In the genomic region with DNA sequence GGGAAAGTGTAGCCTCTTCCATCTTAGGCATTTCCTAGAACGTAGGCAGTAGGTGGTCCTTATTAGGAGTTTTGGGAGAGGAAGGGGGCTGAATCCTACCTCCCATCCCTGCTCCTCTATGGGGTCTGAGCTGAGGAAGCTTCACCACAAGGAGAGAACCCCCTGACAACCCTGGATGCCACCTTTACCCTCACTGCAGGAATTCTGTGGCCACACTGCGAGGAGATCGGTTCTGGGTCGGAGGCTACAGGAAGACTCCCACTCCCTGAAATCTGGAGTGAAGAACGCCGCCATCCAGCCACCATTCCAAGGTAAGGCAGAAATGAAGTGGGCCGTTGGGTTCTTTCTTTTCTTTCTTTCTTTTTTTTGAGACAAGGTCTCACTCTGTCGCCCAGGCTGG, we compare ENCODE assay signal across 9 cellular contexts. TPM values are rescaled to one million over a fixed set of nuclear protein-coding genes. Genes with fewer than 3 reads are reported as not detected.
DNase-seq lines count a peak whose midpoint lies in the region; ATAC-seq and TF ChIP-seq lines count a peak whose summit lies in the region.
"Had no signal": no experiment of that assay in that cellular context is flagged by ENCODE, and none has a peak within 500 bp of the region (broad histone marks: within the 10 kb centered on the region; RNA-seq: fewer than 3 reads in every experiment).

No MANE protein-coding gene starts in this region.

- no peaks in the 10 kb centered on the region for H3K9me3 Mint-ChIP-seq in T-helper 2 cell treated with Interferon-gamma antibody and Interleukin-4, amounts not matched to agents 5 μg/mL and 100 μg/mL, for 36 hours
- peaks cover 0 to 2% (median 0%) of the 10 kb centered on the region in 11 donors for H3K9me3 Mint-ChIP-seq in naive thymus-derived CD4-positive, alpha-beta T cell

- TF ChIP-seq CTCF in GM12864 (IDR thresholded peaks at IDR 0.05; ENCODE audit: low read depth, low read length, missing control alignments): no peak

- peaks cover 0 to 30% (median 19%) of the 10 kb centered on the region in 3 experiments for H3K36me3 ChIP-seq in naive thymus-derived CD4-positive, alpha-beta T cell (ENCODE audit: control insufficient read depth in 2 of 3, insufficient read depth in 3 of 3, low read length in 3 of 3)

- H3K4me3 ChIP-seq in GM12864 (ENCODE audit: low read depth, low read length): peak overlapping the region; percentile 86
- H3K4me3 ChIP-seq in naive thymus-derived CD4-positive, alpha-beta T cell (ENCODE audit: low read length): no peak overlapping the region

- H3K36me3 Mint-ChIP-seq in T-helper 2 cell treated with Interferon-gamma antibody and Interleukin-4, amounts not matched to agents 5 μg/mL and 100 μg/mL, for 36 hours (ENCODE audit: low read depth): peaks cover 45% of the 10 kb centered on the region
- peaks cover 12 to 54% (median 28%) of the 10 kb centered on the region in 5 donors for H3K36me3 Mint-ChIP-seq in naive thymus-derived CD4-positive, alpha-beta T cell

- peak overlapping the region; percentile 96 for H3K4me3 Mint-ChIP-seq in T-helper 2 cell treated with Interferon-gamma antibody and Interleukin-4, amounts not matched to agents 5 μg/mL and 100 μg/mL, for 36 hours
- H3K4me3 Mint-ChIP-seq in naive thymus-derived CD4-positive, alpha-beta T cell: peak overlapping the region; percentile 94 to 98 (median 97)

- H3K27me3 Mint-ChIP-seq in T-helper 2 cell treated with Interferon-gamma antibody and Interleukin-4, amounts not matched to agents 5 μg/mL and 100 μg/mL, for 36 hours (ENCODE audit: low read depth): no peaks in the 10 kb centered on the region
- H3K27me3 Mint-ChIP-seq in naive thymus-derived CD4-positive, alpha-beta T cell: no peaks in the 10 kb centered on the region

- CTCF ChIA-PET in naive thymus-derived CD4-positive, alpha-beta T cell (lab: Charles Lee): interaction anchor here (1.1 kb wide), 1 partner anchor 144 kb away, joined by 4 read pairs; no protein-coding TSS in a partner anchor

- peak overlapping the region; percentile 82 for H3K27ac Mint-ChIP-seq in T-helper 2 cell treated with Interferon-gamma antibody and Interleukin-4, amounts not matched to agents 5 μg/mL and 100 μg/mL, for 36 hours
- H3K27ac Mint-ChIP-seq in naive thymus-derived CD4-positive, alpha-beta T cell: peak overlapping the region; percentile 79 to 100 (median 97)

- peak overlapping the region; percentile 92 for H3K27ac ChIP-seq in naive thymus-derived CD4-positive, alpha-beta T cell (ENCODE audit: low read depth, low read length)

- POLR2A ChIA-PET in naive thymus-derived CD4-positive, alpha-beta T cell (lab: Charles Lee): interaction anchor here (1.0 to 5.2 kb wide), 5 partner anchors 10 to 65 kb away, joined by 5 to 82 read pairs (median 19); a partner anchor contains a TSS

- H3K9me3 ChIP-seq in naive thymus-derived CD4-positive, alpha-beta T cell (ENCODE audit: control insufficient read depth in 2 of 3, low read length in 3 of 3): no peaks in the 10 kb centered on the region

- intact Hi-C loops in naive thymus-derived CD4-positive, alpha-beta T cell (cut with micrococcal nuclease): loop anchor here (2.0 to 10.0 kb wide), 2 partner anchors 17 to 807 kb away; no protein-coding TSS in a partner anchor

- H3K4me1 ChIP-seq in naive thymus-derived CD4-positive, alpha-beta T cell (ENCODE audit: control insufficient read depth in 2 of 2, insufficient read depth in 2 of 2, low read length in 2 of 2): peaks cover 10 to 12% of the 10 kb centered on the region in 2 donors

- no peak for ATAC-seq in naive thymus-derived CD4-positive, alpha-beta T cell
- no peak for ATAC-seq in HG03571 (IDR thresholded peaks at IDR 0.05; ENCODE audit: unreplicated experiment)

- H3K27me3 ChIP-seq in naive thymus-derived CD4-positive, alpha-beta T cell (ENCODE audit: control insufficient read depth in 2 of 2, insufficient read depth in 2 of 2, low read length in 2 of 2): no peaks in the 10 kb centered on the region

- peaks cover 50% of the 10 kb centered on the region for H3K4me1 Mint-ChIP-seq in T-helper 2 cell treated with Interferon-gamma antibody and Interleukin-4, amounts not matched to agents 5 μg/mL and 100 μg/mL, for 36 hours (ENCODE audit: low read depth)
- H3K4me1 Mint-ChIP-seq in naive thymus-derived CD4-positive, alpha-beta T cell: peaks cover 16 to 81% (median 55%) of the 10 kb centered on the region in 7 donors

- no peak for DNase-seq in T-helper 2 cell treated with Interferon-gamma antibody and Interleukin-4, amounts not matched to agents 5 μg/mL and 100 μg/mL, for 36 hours (ENCODE audit: low spot score)
- DNase-seq in T-helper 2 cell (no peak), GM12864 (ENCODE audit: low read depth) (no peak), middle frontal gyrus (ENCODE audit: extremely low spot score, low spot score) (no peak)
- peak; percentile 44 for DNase-seq in activated CD8-positive, alpha-beta memory T cell treated with anti-CD3 and anti-CD28 coated beads, Interleukin-2, amount 50 U/mL, for 48 hours
- no peak for DNase-seq in naive thymus-derived CD4-positive, alpha-beta T cell
- no peak for DNase-seq in stimulated activated CD4-positive, alpha-beta T cell treated with anti-CD3 and anti-CD28 coated beads, Interleukin-4, amount 100 ng/mL, for 24 hours
- DNase-seq: caudate nucleus had no signal

RNA-seq across cellular contexts. Expression of a gene that starts 1.5 kb away (rescaled TPM):
- 100 to 1,000 TPM in 1 of 5 experiments, 10 to 100 TPM in 4; 67.6 to 384 (median 74.5) TPM for total RNA-seq in naive thymus-derived CD4-positive, alpha-beta T cell
- 10 to 100 TPM; 50.2 to 79.8 TPM for polyA plus RNA-seq in naive thymus-derived CD4-positive, alpha-beta T cell
